In the genomic region with DNA sequence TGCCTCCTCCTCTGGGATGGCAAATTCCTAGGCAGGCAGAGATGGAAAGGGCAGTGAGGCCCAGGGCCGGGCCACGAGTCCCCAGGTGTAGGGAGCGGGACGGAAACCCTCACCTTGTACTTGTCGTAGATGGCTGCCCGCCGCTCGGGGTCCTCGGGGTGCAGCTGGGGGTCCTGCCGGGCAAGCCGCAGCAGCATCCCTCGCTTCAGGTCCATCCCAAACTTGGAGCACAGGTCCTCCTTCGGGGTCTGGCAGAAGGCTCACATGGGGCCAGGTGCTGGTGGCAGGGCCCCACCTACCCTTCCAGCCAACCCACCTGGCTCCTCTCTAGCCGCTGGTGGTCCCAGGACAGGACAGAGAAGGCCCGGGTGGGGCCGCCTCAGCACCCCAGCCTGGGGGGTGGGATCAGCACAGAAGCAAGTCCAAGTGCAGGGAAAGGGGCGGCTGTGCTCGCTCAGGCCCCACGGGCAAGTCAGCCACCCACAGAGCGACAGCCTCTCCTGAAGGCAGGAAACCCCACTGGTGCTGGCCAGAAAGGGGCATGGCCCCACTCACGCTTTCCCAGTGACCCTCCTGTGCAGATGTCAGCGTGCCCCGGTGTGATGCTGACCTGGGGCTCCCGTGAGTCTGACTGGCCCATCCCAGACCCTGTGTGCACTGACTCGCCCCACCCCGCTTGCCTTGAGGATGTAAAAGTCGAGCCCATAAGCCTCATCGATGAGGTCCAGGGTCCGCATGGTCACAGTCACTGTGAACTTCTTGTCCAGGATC, we compare ENCODE assay signal across 17 cellular contexts. TPM values are rescaled to one million over a fixed set of nuclear protein-coding genes. Genes with fewer than 3 reads are reported as not detected.
DNase-seq lines count a peak whose midpoint lies in the region; ATAC-seq and TF ChIP-seq lines count a peak whose summit lies in the region.
"Had no signal": no experiment of that assay in that cellular context is flagged by ENCODE, and none has a peak within 500 bp of the region (broad histone marks: within the 10 kb centered on the region; RNA-seq: fewer than 3 reads in every experiment).

No MANE protein-coding gene starts in this region.

- H3K4me1 Mint-ChIP-seq in activated naive CD8-positive, alpha-beta T cell (ENCODE audit: low read depth) = peaks cover 15% of the 10 kb centered on the region
- peaks cover 10% of the 10 kb centered on the region for H3K4me1 Mint-ChIP-seq in activated naive CD8-positive, alpha-beta T cell treated with anti-CD3 and anti-CD28 coated beads for 36 hours

- H3K4me3 ChIP-seq in HAP-1 (peak overlapping the region; percentile 33; the same call in 1 of the 2 replicates), sigmoid colon (no peak overlapping the region)
- H3K4me3 ChIP-seq: A549, SJCRH30 had no signal

- no peaks in the 10 kb centered on the region for H3K9me3 ChIP-seq in HAP-1
- H3K9me3 ChIP-seq in sigmoid colon = no peaks in the 10 kb centered on the region
- H3K9me3 ChIP-seq: A549, SJCRH30 had no signal

- 94 to 95% methylated on average over 29 of the region's 29 CpGs for WGBS in sigmoid colon, 2 donors

- no peaks in the 10 kb centered on the region for H3K36me3 Mint-ChIP-seq in activated naive CD8-positive, alpha-beta T cell
- peaks cover 3% of the 10 kb centered on the region for H3K36me3 Mint-ChIP-seq in activated naive CD8-positive, alpha-beta T cell treated with anti-CD3 and anti-CD28 coated beads for 36 hours

- intact Hi-C loops in sigmoid colon (cut with DNase I) = no loop called here

- peak overlapping the region; percentile 80 for H3K4me3 Mint-ChIP-seq in activated naive CD8-positive, alpha-beta T cell
- H3K4me3 Mint-ChIP-seq in activated naive CD8-positive, alpha-beta T cell treated with anti-CD3 and anti-CD28 coated beads for 36 hours = no peak overlapping the region

- no peak for TF ChIP-seq CTCF in sigmoid colon (IDR thresholded peaks at IDR 0.05)

- no peak for ATAC-seq in GM21381 (IDR thresholded peaks at IDR 0.05; ENCODE audit: unreplicated experiment)
- ATAC-seq: A549 had no signal

- H3K27me3 ChIP-seq in HAP-1 (ENCODE audit: low read depth) (no peaks in the 10 kb centered on the region), sigmoid colon (peaks cover 0 to 12% (median 6%) of the 10 kb centered on the region in 3 donors)
- H3K27me3 ChIP-seq: SJCRH30 had no signal

- no peak for TF ChIP-seq POLR2A in sigmoid colon (IDR thresholded peaks at IDR 0.05)

- no peak for TF ChIP-seq EP300 in sigmoid colon (IDR thresholded peaks at IDR 0.05)

- H3K36me3 ChIP-seq in HAP-1 (replicated peaks) = peaks cover 37% of the 10 kb centered on the region
- H3K36me3 ChIP-seq in sigmoid colon = peaks cover 11 to 50% (median 25%) of the 10 kb centered on the region in 4 donors

- DNase-seq in activated naive CD8-positive, alpha-beta T cell treated with anti-CD3 and anti-CD28 coated beads for 36 hours = no peak
- DNase-seq in HAP-1 (ENCODE audit: low spot score in 2 of 2) (no peak), epidermal melanocyte (ENCODE audit: insufficient read length, low spot score) (peak; percentile 14), sigmoid colon (peak; percentile 60), NCI-H510A (lab: John Stamatoyannopoulos, UW) (no peak), NCI-H1092 (lab: John Stamatoyannopoulos, UW) (no peak)
- DNase-seq: COR-L47, EL, MM.1S, NCI-H1105 treated with DMSO at 0.1 percent for 48 hours, NCI-H187, NCI-H69, SJCRH30 had no signal

- in situ Hi-C loops in HAP-1 (cut with MboI; ENCODE audit: low sequenced_read_pairs) = no loop called here

- no peak overlapping the region for H3K27ac ChIP-seq in sigmoid colon
- H3K27ac ChIP-seq: A549, SJCRH30 had no signal

- H3K27ac Mint-ChIP-seq in activated naive CD8-positive, alpha-beta T cell = no peak overlapping the region
- no peak overlapping the region for H3K27ac Mint-ChIP-seq in activated naive CD8-positive, alpha-beta T cell treated with anti-CD3 and anti-CD28 coated beads for 36 hours

- no peaks in the 10 kb centered on the region for H3K9me3 Mint-ChIP-seq in activated naive CD8-positive, alpha-beta T cell (ENCODE audit: low read depth)
- no peaks in the 10 kb centered on the region for H3K9me3 Mint-ChIP-seq in activated naive CD8-positive, alpha-beta T cell treated with anti-CD3 and anti-CD28 coated beads for 36 hours
- H3K9me3 Mint-ChIP-seq: CD14-positive monocyte had no signal

- H3K4me1 ChIP-seq in HAP-1 (peaks cover 5% of the 10 kb centered on the region), sigmoid colon (peaks cover 3 to 20% (median 18%) of the 10 kb centered on the region in 4 donors)

- H3K27me3 Mint-ChIP-seq in activated naive CD8-positive, alpha-beta T cell = no peaks in the 10 kb centered on the region
- peaks cover 2% of the 10 kb centered on the region for H3K27me3 Mint-ChIP-seq in activated naive CD8-positive, alpha-beta T cell treated with anti-CD3 and anti-CD28 coated beads for 36 hours

RNA-seq across cellular contexts. Expression of a gene that starts 1.8 kb away (rescaled TPM):
- 10 to 100 TPM; 89.3 to 94.8 TPM for total RNA-seq in activated naive CD8-positive, alpha-beta T cell treated with anti-CD3 and anti-CD28 coated beads for 36 hours
- 10 to 100 TPM; 49.6 to 77.4 (median 62.0) TPM for total RNA-seq in sigmoid colon
- 10 to 100 TPM; 74.5 to 95.9 (median 78.4) TPM for polyA plus RNA-seq in sigmoid colon

RNA-seq across cellular contexts. Expression of a gene that starts 13.2 kb away (rescaled TPM):
- total RNA-seq in activated naive CD8-positive, alpha-beta T cell treated with anti-CD3 and anti-CD28 coated beads for 36 hours = 10 to 100 TPM; 22.8 to 24.1 TPM
- total RNA-seq in sigmoid colon = 10 to 100 TPM; 20.7 to 26.6 (median 22.7) TPM
- 100 to 1,000 TPM in 1 of 3 donors, 10 to 100 TPM in 2; 61.9 to 109 (median 70.3) TPM for polyA plus RNA-seq in sigmoid colon

RNA-seq across cellular contexts. Expression of a gene that starts 16.1 kb away (rescaled TPM):
- total RNA-seq in activated naive CD8-positive, alpha-beta T cell treated with anti-CD3 and anti-CD28 coated beads for 36 hours = 10 to 100 TPM; 23.9 to 24.6 TPM
- 10 to 100 TPM; 17.9 to 29.9 (median 20.9) TPM for total RNA-seq in sigmoid colon
- 10 to 100 TPM; 28.2 to 33.4 (median 30.3) TPM for polyA plus RNA-seq in sigmoid colon

RNA-seq across cellular contexts. Expression of a gene that starts 28.4 kb away (rescaled TPM):
- total RNA-seq in activated naive CD8-positive, alpha-beta T cell treated with anti-CD3 and anti-CD28 coated beads for 36 hours = 10 to 100 TPM; 15.6 to 17.3 TPM
- total RNA-seq in sigmoid colon = 100 to 1,000 TPM; 138 to 281 (median 191) TPM
- polyA plus RNA-seq in sigmoid colon = 10 to 100 TPM; 39.6 to 55.3 (median 46.7) TPM

RNA-seq across cellular contexts. Expression of a gene that starts 33.1 kb away (rescaled TPM):
- total RNA-seq in activated naive CD8-positive, alpha-beta T cell treated with anti-CD3 and anti-CD28 coated beads for 36 hours = 1 to 10 TPM; 7.0 to 8.2 TPM
- total RNA-seq in sigmoid colon = 10 to 100 TPM; 15.0 to 21.6 (median 16.4) TPM
- polyA plus RNA-seq in sigmoid colon = 10 to 100 TPM; 30.6 to 39.1 (median 31.9) TPM

Comparison
In these comparisons a context has a peak if more than half of its experiments do, and no peak if none do; other contexts are left out.
1. DNase-seq: peak in epidermal melanocyte (single experiment) and sigmoid colon (single experiment); none in activated naive CD8-positive, alpha-beta T cell treated with anti-CD3 and anti-CD28 coated beads for 36 hours (single experiment), HAP-1 (0 of 2), NCI-H510A (single experiment) and NCI-H1092 (single experiment).